In genomic region chr13:112943309-112944125, GRCh38 we compare ENCODE assay signal across 8 cellular contexts. TPM values are rescaled to one million over a fixed set of nuclear protein-coding genes. Genes with fewer than 3 reads are reported as not detected.
A peak's percentile ranks its signal among the peaks of the same experiment; 100 is the strongest.
DNase-seq lines count a peak whose midpoint lies in the region; ATAC-seq and TF ChIP-seq lines count a peak whose summit lies in the region.

No MANE protein-coding gene starts in this region.

- ATAC-seq in GM21381 (IDR thresholded peaks at IDR 0.05; ENCODE audit: unreplicated experiment) = peak; percentile 48

- H3K9me3 ChIP-seq in mucosa of stomach (ENCODE audit: control insufficient read depth, low read length) = no peaks in the 10 kb centered on the region
- no peaks in the 10 kb centered on the region for H3K9me3 ChIP-seq in thyroid gland

- 0 to 4% methylated on average over 12 to 23 of the region's 81 CpGs for WGBS in thyroid gland, 2 donors

- DNase-seq in Calu3 (peak; percentile 22), HuH-7.5 (ENCODE audit: low spot score) (peak; percentile 36), epithelial cell of proximal tubule (ENCODE audit: low read depth) (no peak), thyroid gland (peak; percentile 68 to 73), OCI-M1 (lab: John Stamatoyannopoulos, UW) (no peak)
- DNase-seq in activated CD4-positive, alpha-beta T cell treated with anti-CD3 and anti-CD28 coated beads, Interleukin-2, amount 10 ng/mL, durations not matched to agents 7 days and 5 days = no peak

- CTCF ChIA-PET in Calu3 (lab: Charles Lee) = no interaction called here
- CTCF ChIA-PET in activated CD4-positive, alpha-beta T cell treated with anti-CD3 and anti-CD28 coated beads, Interleukin-2, amount 10 ng/mL, durations not matched to agents 7 days and 5 days (lab: Charles Lee) = interaction anchor here (0.8 to 1.6 kb wide), 8 partner anchors 11 to 450 kb away, joined by 3 to 5 read pairs (median 3); partner anchors contain the start of genes LAMP1 and MCF2L

- peak overlapping the region; percentile 78 for H3K4me3 Mint-ChIP-seq in Calu3 (ENCODE audit: low read depth, unreplicated experiment)
- peak overlapping the region; percentile 40 for H3K4me3 Mint-ChIP-seq in activated CD4-positive, alpha-beta T cell treated with anti-CD3 and anti-CD28 coated beads, Interleukin-2, amount 10 ng/mL, durations not matched to agents 7 days and 5 days

- H3K36me3 ChIP-seq in mucosa of stomach (ENCODE audit: control insufficient read depth, insufficient read depth, low read length) = no peaks in the 10 kb centered on the region
- no peaks in the 10 kb centered on the region for H3K36me3 ChIP-seq in thyroid gland

- no peak overlapping the region for H3K27ac Mint-ChIP-seq in Calu3 (ENCODE audit: unreplicated experiment)
- no peak overlapping the region for H3K27ac Mint-ChIP-seq in activated CD4-positive, alpha-beta T cell treated with anti-CD3 and anti-CD28 coated beads, Interleukin-2, amount 10 ng/mL, durations not matched to agents 7 days and 5 days

- peak overlapping the region in 2 of 3 donors; percentile 51 to 77 for H3K27ac ChIP-seq in thyroid gland

- H3K36me3 Mint-ChIP-seq in Calu3 (ENCODE audit: insufficient read depth, unreplicated experiment) = no peaks in the 10 kb centered on the region
- no peaks in the 10 kb centered on the region for H3K36me3 Mint-ChIP-seq in activated CD4-positive, alpha-beta T cell treated with anti-CD3 and anti-CD28 coated beads, Interleukin-2, amount 10 ng/mL, durations not matched to agents 7 days and 5 days (ENCODE audit: low read depth)

- no peaks in the 10 kb centered on the region for H3K27me3 Mint-ChIP-seq in Calu3 (ENCODE audit: unreplicated experiment)
- H3K27me3 Mint-ChIP-seq in activated CD4-positive, alpha-beta T cell treated with anti-CD3 and anti-CD28 coated beads, Interleukin-2, amount 10 ng/mL, durations not matched to agents 7 days and 5 days = peaks cover 39% of the 10 kb centered on the region

- H3K4me1 Mint-ChIP-seq in Calu3 (ENCODE audit: low read depth, unreplicated experiment) = peaks cover 5% of the 10 kb centered on the region
- H3K4me1 Mint-ChIP-seq in activated CD4-positive, alpha-beta T cell treated with anti-CD3 and anti-CD28 coated beads, Interleukin-2, amount 10 ng/mL, durations not matched to agents 7 days and 5 days = peaks cover 6% of the 10 kb centered on the region

- H3K27me3 ChIP-seq in mucosa of stomach (ENCODE audit: control insufficient read depth, insufficient read depth, low read length) (no peaks in the 10 kb centered on the region), thyroid gland (no peaks in the 10 kb centered on the region)

- peak in 1 of 2 donors; percentile 56 for TF ChIP-seq POLR2A in thyroid gland (IDR thresholded peaks at IDR 0.05)

- H3K4me3 ChIP-seq in epithelial cell of proximal tubule (ENCODE audit: low read depth, low read length) = peak overlapping the region; percentile 50
- H3K4me3 ChIP-seq in mucosa of stomach (ENCODE audit: low read length) = no peak overlapping the region
- peak overlapping the region; percentile 35 to 58 (median 47) for H3K4me3 ChIP-seq in thyroid gland (replicated peaks in 1 of 3)

- intact Hi-C loops in Calu3 (cut with micrococcal nuclease; ENCODE audit: unreplicated experiment) = no loop called here
- intact Hi-C loops in thyroid gland (cut with DNase I) = loop anchor here (10.0 kb wide), 2 partner anchors 61 to 451 kb away; no protein-coding TSS in a partner anchor

- POLR2A ChIA-PET in activated CD4-positive, alpha-beta T cell treated with anti-CD3 and anti-CD28 coated beads, Interleukin-2, amount 10 ng/mL, durations not matched to agents 7 days and 5 days (lab: Charles Lee) = interaction anchor here (0.6 kb wide), 1 partner anchor 361 kb away, joined by 4 read pairs; no protein-coding TSS in a partner anchor

- peak overlapping the region; percentile 55 for H3K9ac ChIP-seq in mucosa of stomach (ENCODE audit: low read length)

- no peaks in the 10 kb centered on the region for H3K9me3 Mint-ChIP-seq in Calu3 (ENCODE audit: low read depth, unreplicated experiment)
- H3K9me3 Mint-ChIP-seq in activated CD4-positive, alpha-beta T cell treated with anti-CD3 and anti-CD28 coated beads, Interleukin-2, amount 10 ng/mL, durations not matched to agents 7 days and 5 days = no peaks in the 10 kb centered on the region

- no peak for TF ChIP-seq CTCF in Calu3 (IDR thresholded peaks at IDR 0.05; ENCODE audit: unreplicated experiment)
- TF ChIP-seq CTCF in epithelial cell of proximal tubule (conservative IDR thresholded peaks at IDR 0.05; ENCODE audit: low read depth, low read length) = no peak
- TF ChIP-seq CTCF in thyroid gland (IDR thresholded peaks at IDR 0.05) = no peak

- no TSS peak for BruUV-seq in Calu3 (replicated peaks; lab: Mats Ljungman, UMichigan)

- H3K4me1 ChIP-seq in mucosa of stomach (ENCODE audit: control insufficient read depth, insufficient read depth, low read length) = peaks cover 11% of the 10 kb centered on the region
- H3K4me1 ChIP-seq in thyroid gland = peaks cover 8 to 14% of the 10 kb centered on the region in 2 donors

RNA-seq across cellular contexts. Expression of gene MCF2L, which starts 25.5 kb away (rescaled TPM):
- total RNA-seq in Calu3 (2022) (12.9 and 14.2 TPM in 2 replicates), epithelial cell of proximal tubule (8.0 and 10.8 TPM in 2 replicates), thyroid gland (10 to 100 TPM; 35.6 to 83.4 (median 43.6) TPM)
- 1 to 10 TPM; 1.2 to 1.4 TPM for total RNA-seq in activated CD4-positive, alpha-beta T cell treated with anti-CD3 and anti-CD28 coated beads, Interleukin-2, amount 10 ng/mL, durations not matched to agents 7 days and 5 days

Comparison
In these comparisons a context has a peak if more than half of its experiments do, and no peak if none do; other contexts are left out.
1. DNase-seq: peak in Calu3 (single experiment), HuH-7.5 (single experiment) and thyroid gland (2 of 2); none in activated CD4-positive, alpha-beta T cell treated with anti-CD3 and anti-CD28 coated beads, Interleukin-2, amount 10 ng/mL, durations not matched to agents 7 days and 5 days (single experiment), epithelial cell of proximal tubule (single experiment) and OCI-M1 (single experiment).